In genomic region chr2:122596541-122596940, GRCh38 we compare ENCODE assay signal across 6 cellular contexts.
"Had no signal": no experiment of that assay in that cellular context is flagged by ENCODE, and none has a peak within 500 bp of the region (broad histone marks: within the 10 kb centered on the region; RNA-seq: fewer than 3 reads in every experiment).

No MANE protein-coding gene starts in this region.

- H3K4me3 ChIP-seq: GM23248, K562 had no signal

- ATAC-seq: K562 had no signal

- DNase-seq: GM23248, GOT3, H7, HCEC 1CT, IMR-90 had no signal
